9 cellular contexts compared by ENCODE assay signal in genomic region chr6:159646731-159647130, GRCh38. TPM values are rescaled to one million over a fixed set of nuclear protein-coding genes. Genes with fewer than 3 reads are reported as not detected.
DNase-seq lines count a peak whose midpoint lies in the region; ATAC-seq and TF ChIP-seq lines count a peak whose summit lies in the region.
"Had no signal": no experiment of that assay in that cellular context is flagged by ENCODE, and none has a peak within 500 bp of the region (broad histone marks: within the 10 kb centered on the region; RNA-seq: fewer than 3 reads in every experiment).

No MANE protein-coding gene starts in this region.

- TF ChIP-seq CTCF in fibroblast of mammary gland (conservative IDR thresholded peaks at IDR 0.05; ENCODE audit: control insufficient read depth, insufficient read depth, low read depth, low read length) (no peak), heart left ventricle (IDR thresholded peaks at IDR 0.05) (no peak)

- no peaks in the 10 kb centered on the region for H3K79me2 ChIP-seq in Karpas-422 (ENCODE audit: low read length)

- H3K27ac ChIP-seq in heart left ventricle (no peak overlapping the region), Karpas-422 (ENCODE audit: low read length) (no peak overlapping the region)

- H3K9me3 ChIP-seq in heart left ventricle = no peaks in the 10 kb centered on the region
- no peaks in the 10 kb centered on the region for H3K9me3 ChIP-seq in Karpas-422 (ENCODE audit: low read length)

- no peaks in the 10 kb centered on the region for H3K27me3 ChIP-seq in heart left ventricle
- H3K27me3 ChIP-seq in Karpas-422 (ENCODE audit: low read length) = no peaks in the 10 kb centered on the region

- H3K4me2 ChIP-seq in Karpas-422 (ENCODE audit: low read depth, low read length, poor library complexity, severe bottlenecking) = no peak overlapping the region

- TF ChIP-seq POLR2A in heart left ventricle (IDR thresholded peaks at IDR 0.05) = no peak

- H4K20me1 ChIP-seq in Karpas-422 (ENCODE audit: insufficient read depth, low read depth, low read length) = no peaks in the 10 kb centered on the region

- H3K9ac ChIP-seq in Karpas-422 (ENCODE audit: low read length) = no peak overlapping the region

- ATAC-seq in GM18499 (IDR thresholded peaks at IDR 0.05; ENCODE audit: insufficient read depth, unreplicated experiment) (peak; percentile 79), GM21528 (IDR thresholded peaks at IDR 0.05; ENCODE audit: low FRiP score, unreplicated experiment) (peak; percentile 96), HG03520 (IDR thresholded peaks at IDR 0.05; ENCODE audit: unreplicated experiment) (peak; percentile 97), heart left ventricle (no peak)

- no peaks in the 10 kb centered on the region for H3K9me2 ChIP-seq in Karpas-422 (replicated peaks; ENCODE audit: insufficient read depth, low read length)

- H3K4me1 ChIP-seq in heart left ventricle (peaks cover 0 to 9% (median 0%) of the 10 kb centered on the region in 12 donors), Karpas-422 (ENCODE audit: low read length) (peaks cover 3% of the 10 kb centered on the region)

- DNase-seq in fibroblast of mammary gland (ENCODE audit: low read depth) = peak; percentile 43
- DNase-seq in activated CD4-positive, alpha-beta T cell treated with anti-CD3 and anti-CD28 coated beads, Interleukin-2, amount 50 U/mL, for 48 hours = no peak
- DNase-seq in COLO668 (lab: John Stamatoyannopoulos, UW; ENCODE audit: unreplicated experiment) = no peak
- no peak for DNase-seq in heart left ventricle
- DNase-seq in Karpas-422 = no peak
- DNase-seq: effector CD4-positive, alpha-beta T cell had no signal

- H3K4me3 ChIP-seq in fibroblast of mammary gland (ENCODE audit: control insufficient read depth, low read depth, low read length) (no peak overlapping the region), heart left ventricle (no peak overlapping the region), Karpas-422 (ENCODE audit: low read length) (no peak overlapping the region)

- WGBS in heart left ventricle, 4 donors = 90 to 96% (median 93%) methylated on average over 2 of the region's 2 CpGs

- no peak overlapping the region for H2AFZ ChIP-seq in Karpas-422 (ENCODE audit: low read length)

- H3K36me3 ChIP-seq in heart left ventricle (no peaks in the 10 kb centered on the region), Karpas-422 (ENCODE audit: insufficient read depth, low read length) (no peaks in the 10 kb centered on the region)

- intact Hi-C loops in heart left ventricle (cut with DNase I) = loop anchor here in 1 of 10 donors (5.0 kb wide), 1 partner anchor 474 kb away; no protein-coding TSS in a partner anchor

RNA-seq across cellular contexts. Expression of gene SOD2, which starts 46.3 kb away (rescaled TPM):
- 1,000 to 10,000 TPM in 1 of 9 donors, 100 to 1,000 TPM in 8; 599 to 1,000 (median 741) TPM for total RNA-seq in heart left ventricle
- 100 to 1,000 TPM; 263 to 459 TPM for polyA plus RNA-seq in heart left ventricle
- 41.0 and 49.6 TPM in 2 replicates for total RNA-seq in Karpas-422 (2014; rRNA removed; shearing (Covaris generic); ENCODE audit: low replicate concordance)

Comparison
In these comparisons a context has a peak if more than half of its experiments do, and no peak if none do; other contexts are left out.
1. ATAC-seq: peak in GM18499 (single experiment), GM21528 (single experiment) and HG03520 (single experiment); none in heart left ventricle (0 of 4).
2. RNA of gene SOD2, which starts 46.3 kb away (total RNA-seq): 599 to 1,000 TPM in heart left ventricle; 41.0 to 49.6 TPM in Karpas-422; every median in the first group is over 10 times any median in the second.